35 cellular contexts compared by ENCODE assay signal in genomic region chr12:110957652-110958051, GRCh38. TPM values are rescaled to one million over a fixed set of nuclear protein-coding genes. Genes with fewer than 3 reads are reported as not detected.
DNase-seq lines count a peak whose midpoint lies in the region; ATAC-seq, FAIRE-seq and TF ChIP-seq lines count a peak whose summit lies in the region.
"Had no signal": no experiment of that assay in that cellular context is flagged by ENCODE, and none has a peak within 500 bp of the region (broad histone marks: within the 10 kb centered on the region; RNA-seq: fewer than 3 reads in every experiment).

No MANE protein-coding gene starts in this region.

- H3K27ac ChIP-seq in angular gyrus (ENCODE audit: low read depth, low read length) = peak overlapping the region; percentile 37
- no peak overlapping the region for H3K27ac ChIP-seq in Peyer's patch
- H3K27ac ChIP-seq: BLaER1 treated with 17β-estradiol and CSF1 and Interleukin-3, amounts not matched to agents 10 nM and 100 nM; epithelial cell of prostate; right atrium auricular region; tibial nerve had no signal

- H3K27me3 Mint-ChIP-seq in osteocyte (ENCODE audit: unreplicated experiment) = peaks cover 19% of the 10 kb centered on the region

- TF ChIP-seq POLR2A in H54 (IDR thresholded peaks at IDR 0.05; ENCODE audit: low read depth, low read length) (no peak), Peyer's patch (IDR thresholded peaks at IDR 0.05) (no peak)

- H3K4me3 ChIP-seq in Peyer's patch = no peak overlapping the region
- H3K4me3 ChIP-seq: BLaER1 treated with 17β-estradiol and CSF1 and Interleukin-3, amounts not matched to agents 10 nM and 100 nM; right atrium auricular region; smooth muscle cell; tibial nerve had no signal

- H3K27me3 ChIP-seq in Peyer's patch = no peaks in the 10 kb centered on the region
- H3K27me3 ChIP-seq: BLaER1 treated with 17β-estradiol and CSF1 and Interleukin-3, amounts not matched to agents 10 nM and 100 nM; right atrium auricular region; tibial nerve had no signal

- H3K4me1 ChIP-seq in Peyer's patch = no peaks in the 10 kb centered on the region
- H3K4me1 ChIP-seq: BLaER1 treated with 17β-estradiol and CSF1 and Interleukin-3, amounts not matched to agents 10 nM and 100 nM; right atrium auricular region; tibial nerve had no signal

- ATAC-seq in HG02885 (IDR thresholded peaks at IDR 0.05; ENCODE audit: poor library complexity, unreplicated experiment) = no peak
- ATAC-seq: stimulated activated naive CD8-positive, alpha-beta T cell treated with anti-CD3 and anti-CD28 coated beads, Interleukin-15, amount 100 ng/mL, for 72 hours had no signal

- no peaks in the 10 kb centered on the region for H3K36me3 ChIP-seq in Peyer's patch
- H3K36me3 ChIP-seq: BLaER1 treated with 17β-estradiol and CSF1 and Interleukin-3, amounts not matched to agents 10 nM and 100 nM; right atrium auricular region; tibial nerve had no signal

- H3K9me3 ChIP-seq in Peyer's patch = no peaks in the 10 kb centered on the region

- no peak overlapping the region for H3K27ac Mint-ChIP-seq in osteocyte (ENCODE audit: unreplicated experiment)
- H3K27ac Mint-ChIP-seq: activated B cell treated with CpG ODN at 0.5 μM for 24 hours; activated naive CD4-positive, alpha-beta T cell treated with anti-CD3 and anti-CD28 coated beads, Interleukin-2, amount 10 ng/mL, durations not matched to agents 7 days and 5 days; mesothelial cell of epicardium; naive B cell had no signal

- H3K4me3 Mint-ChIP-seq in osteocyte (ENCODE audit: unreplicated experiment) = no peak overlapping the region
- H3K4me3 Mint-ChIP-seq: activated B cell treated with CpG ODN at 0.5 μM for 24 hours; activated naive CD4-positive, alpha-beta T cell treated with anti-CD3 and anti-CD28 coated beads, Interleukin-2, amount 10 ng/mL, durations not matched to agents 7 days and 5 days; mesothelial cell of epicardium; naive B cell; stimulated activated naive CD8-positive, alpha-beta T cell treated with anti-CD3 and anti-CD28 coated beads, Interleukin-15, amount 100 ng/mL, for 72 hours had no signal

- H3K9me3 Mint-ChIP-seq in osteocyte (ENCODE audit: unreplicated experiment) = no peaks in the 10 kb centered on the region
- H3K9me3 Mint-ChIP-seq: activated naive CD4-positive, alpha-beta T cell treated with anti-CD3 and anti-CD28 coated beads, Interleukin-2, amount 10 ng/mL, durations not matched to agents 7 days and 5 days; mesothelial cell of epicardium; stimulated activated naive CD8-positive, alpha-beta T cell treated with anti-CD3 and anti-CD28 coated beads, Interleukin-15, amount 100 ng/mL, for 72 hours had no signal

- H3K36me3 Mint-ChIP-seq in osteocyte (ENCODE audit: unreplicated experiment) = no peaks in the 10 kb centered on the region
- H3K36me3 Mint-ChIP-seq: activated naive CD4-positive, alpha-beta T cell treated with anti-CD3 and anti-CD28 coated beads, Interleukin-2, amount 10 ng/mL, durations not matched to agents 7 days and 5 days; mesothelial cell of epicardium had no signal

- no peaks in the 10 kb centered on the region for H3K4me1 Mint-ChIP-seq in osteocyte (ENCODE audit: unreplicated experiment)
- H3K4me1 Mint-ChIP-seq: activated B cell treated with CpG ODN at 0.5 μM for 24 hours; activated naive CD4-positive, alpha-beta T cell treated with anti-CD3 and anti-CD28 coated beads, Interleukin-2, amount 10 ng/mL, durations not matched to agents 7 days and 5 days; mesothelial cell of epicardium; naive B cell; stimulated activated naive CD8-positive, alpha-beta T cell treated with anti-CD3 and anti-CD28 coated beads, Interleukin-15, amount 100 ng/mL, for 72 hours had no signal

- peak; percentile 19 for DNase-seq in H54 (ENCODE audit: insufficient read length, low spot score)
- DNase-seq in NCI-H2227 (lab: John Stamatoyannopoulos, UW; ENCODE audit: unreplicated experiment) = peak; percentile 93
- peak; percentile 66 for DNase-seq in osteocyte (ENCODE audit: extremely low spot score, unreplicated experiment)
- no peak for DNase-seq in Peyer's patch
- DNase-seq in activated CD4-positive, CD25-positive, alpha-beta regulatory T cell (lab: John Stamatoyannopoulos, UW) = no peak
- no peak for DNase-seq in NCI-H524 treated with DMSO at 0.1 percent for 48 hours (lab: John Stamatoyannopoulos, UW)
- DNase-seq: ACHN; activated B cell treated with CpG ODN at 0.5 μM for 24 hours; activated CD4-positive, alpha-beta T cell treated with anti-CD3 and anti-CD28 coated beads, Interleukin-2, amount 50 U/mL, for 48 hours; activated CD8-positive, alpha-beta memory T cell treated with anti-CD3 and anti-CD28 coated beads, Interleukin-2, amount 50 U/mL, for 4 hours; activated naive CD4-positive, alpha-beta T cell treated with anti-CD3 and anti-CD28 coated beads, Interleukin-2, amount 10 ng/mL, durations not matched to agents 7 days and 5 days; amniotic stem cell; COR-L47; DMS53; effector CD4-positive, alpha-beta T cell; GF-D8; glutamatergic neuron; Karpas-422; kidney; naive B cell; NCI-H187; stimulated activated CD4-positive, alpha-beta T cell treated with anti-CD3 and anti-CD28 coated beads, Interleukin-1b, Interleukin-23, amount 100 ng/mL, for 48 hours; stimulated activated CD8-positive, alpha-beta memory T cell treated with anti-CD3 and anti-CD28 coated beads, Interleukin-4, amount 100 ng/mL, for 48 hours; stimulated activated naive CD8-positive, alpha-beta T cell treated with anti-CD3 and anti-CD28 coated beads, Interleukin-15, amount 100 ng/mL, for 72 hours; T-helper 9 cell had no signal

- no peak for FAIRE-seq in H54 (lab: Jason Lieb, UNC)
- FAIRE-seq: kidney had no signal

- TF ChIP-seq CTCF in osteocyte (IDR thresholded peaks at IDR 0.05) = no peak
- TF ChIP-seq CTCF in Peyer's patch (IDR thresholded peaks at IDR 0.05) = no peak

RNA-seq across cellular contexts. Expression of gene MYL2, which starts 37.3 kb away (rescaled TPM):
- not detected in 2 replicates for total RNA-seq in osteocyte
- total RNA-seq in Peyer's patch = not detected
- total RNA-seq: activated B cell treated with CpG ODN at 0.5 μM for 24 hours, kidney, lower leg skin, mesothelial cell of epicardium, osteoblast, smooth muscle cell, tibial nerve had no signal

Comparison
In these comparisons a context has a peak if more than half of its experiments do, and no peak if none do; other contexts are left out.
1. DNase-seq: peak in H54 (single experiment), NCI-H2227 (single experiment) and osteocyte (single experiment); none in Peyer's patch (0 of 3), activated CD4-positive, CD25-positive, alpha-beta regulatory T cell (0 of 4) and NCI-H524 treated with DMSO at 0.1 percent for 48 hours (single experiment).